ENCODE assay signal across 1 cellular context in genomic region chr10:68562666-68563522, GRCh38.
A peak's percentile ranks its signal among the peaks of the same experiment; 100 is the strongest.
TF ChIP-seq lines count a peak whose summit lies in the region.

No MANE protein-coding gene starts in this region.

TF ChIP-seq in K562, 482 proteins besides CTCF, POLR2A, EP300 and RAD21 (continued from another document and continues in another):
- TF ChIP-seq STAT6 (CRISPR knock-in tag; IDR thresholded peaks at IDR 0.05) (no peak), MXD1 (CRISPR knock-in tag; IDR thresholded peaks at IDR 0.05; ENCODE audit: borderline replicate concordance, poor library complexity, severe bottlenecking) (no peak), AFF4 (CRISPR knock-in tag; IDR thresholded peaks at IDR 0.05) (no peak; the same call in 1 of the 2 replicates), PRPF4 (IDR thresholded peaks at IDR 0.05; ENCODE audit: insufficient read depth, low read depth, low read length, poor library complexity, severe bottlenecking) (no peak), ZNF431 (CRISPR knock-in tag; IDR thresholded peaks at IDR 0.05) (no peak), SMAD3 (CRISPR knock-in tag; conservative IDR thresholded peaks at IDR 0.05) (no peak), FOXK1 (CRISPR knock-in tag; IDR thresholded peaks at IDR 0.05; ENCODE audit: borderline replicate concordance) (no peak), ZNF561 (CRISPR knock-in tag; conservative IDR thresholded peaks at IDR 0.05) (no peak), ZNF445 (CRISPR knock-in tag; IDR thresholded peaks at IDR 0.05; ENCODE audit: low read depth) (no peak), ZNF124 (CRISPR knock-in tag; IDR thresholded peaks at IDR 0.05) (no peak), NFIC (IDR thresholded peaks at IDR 0.05) (peak; percentile 36; the same call in 1 of the 2 replicates), ZKSCAN3 (CRISPR knock-in tag; IDR thresholded peaks at IDR 0.05) (no peak), MLX (CRISPR knock-in tag; conservative IDR thresholded peaks at IDR 0.05) (no peak), BRF1 (IDR thresholded peaks at IDR 0.05; ENCODE audit: borderline replicate concordance, extremely low read depth, insufficient read length) (no peak), RFX7 (CRISPR knock-in tag; IDR thresholded peaks at IDR 0.05) (no peak), NFE2 (IDR thresholded peaks at IDR 0.05; ENCODE audit: low read depth) (no peak), IRF1 (CRISPR knock-in tag; IDR thresholded peaks at IDR 0.05; ENCODE audit: borderline replicate concordance) (no peak), BDP1 (IDR thresholded peaks at IDR 0.05; ENCODE audit: insufficient read depth, insufficient read length) (no peak), PHF20 (IDR thresholded peaks at IDR 0.05; ENCODE audit: partially characterized antibody) (no peak), DNMT1 (IDR thresholded peaks at IDR 0.05) (0 out of 2 replicates have a peak, but pooled peaks have one; percentile 75), PHF21A (IDR thresholded peaks at IDR 0.05; ENCODE audit: borderline replicate concordance, low read depth) (0 out of 2 replicates have a peak, but pooled peaks have one; percentile 26), RBM25 (IDR thresholded peaks at IDR 0.05; ENCODE audit: low read depth, low read length, severe bottlenecking) (no peak), ELF1 (tag; IDR thresholded peaks at IDR 0.05) (no peak), OTX1 (CRISPR knock-in tag; IDR thresholded peaks at IDR 0.05) (0 out of 2 replicates have a peak, but pooled peaks have one; percentile 45), ZZZ3 (IDR thresholded peaks at IDR 0.05) (no peak), CBX2 (IDR thresholded peaks at IDR 0.05; ENCODE audit: insufficient read depth, low read length, poor library complexity, severe bottlenecking) (no peak), NUFIP1 (IDR thresholded peaks at IDR 0.05; ENCODE audit: partially characterized antibody) (no peak), JUN (IDR thresholded peaks at IDR 0.05; ENCODE audit: borderline replicate concordance, low read depth, low read length) (no peak), JUN (CRISPR knock-in tag; IDR thresholded peaks at IDR 0.05; ENCODE audit: borderline replicate concordance) (no peak), ZBTB33 (CRISPR knock-in tag; IDR thresholded peaks at IDR 0.05) (no peak), ZNF174 (CRISPR knock-in tag; IDR thresholded peaks at IDR 0.05) (no peak), KDM4B (IDR thresholded peaks at IDR 0.05; ENCODE audit: borderline replicate concordance in 2 of 2, low read depth in 1 of 2) (no peak), ZNF217 (CRISPR knock-in tag; IDR thresholded peaks at IDR 0.05) (no peak), AFF1 (IDR thresholded peaks at IDR 0.05; ENCODE audit: low read depth in 1 of 2, partially characterized antibody in 2 of 2) (peak; percentile 79 to 88), MEIS2 (IDR thresholded peaks at IDR 0.05; ENCODE audit: partially characterized antibody) (no peak), MNT (conservative IDR thresholded peaks at IDR 0.05) (no peak), KDM5B (IDR thresholded peaks at IDR 0.05; ENCODE audit: insufficient replicate concordance, low read depth, low read length) (no peak), ZNF232 (CRISPR knock-in tag; IDR thresholded peaks at IDR 0.05) (no peak), KAT7 (CRISPR knock-in tag; IDR thresholded peaks at IDR 0.05; ENCODE audit: borderline replicate concordance) (no peak), ZKSCAN8 (CRISPR knock-in tag; IDR thresholded peaks at IDR 0.05) (peak; percentile 62; the same call in 1 of the 2 replicates), ZNF830 (CRISPR knock-in tag; IDR thresholded peaks at IDR 0.05) (no peak), RBFOX2 (IDR thresholded peaks at IDR 0.05; ENCODE audit: low read depth, low read length) (no peak), ZBTB1 (CRISPR knock-in tag; IDR thresholded peaks at IDR 0.05; ENCODE audit: borderline replicate concordance, low read depth) (no peak), PREB (CRISPR knock-in tag; IDR thresholded peaks at IDR 0.05) (no peak), SMAD4 (CRISPR knock-in tag; conservative IDR thresholded peaks at IDR 0.05) (peak; percentile 37), BMI1 (IDR thresholded peaks at IDR 0.05; ENCODE audit: low read length) (no peak)
